Comparison of ENCODE assay signal across 1 cellular context in the genomic region with DNA sequence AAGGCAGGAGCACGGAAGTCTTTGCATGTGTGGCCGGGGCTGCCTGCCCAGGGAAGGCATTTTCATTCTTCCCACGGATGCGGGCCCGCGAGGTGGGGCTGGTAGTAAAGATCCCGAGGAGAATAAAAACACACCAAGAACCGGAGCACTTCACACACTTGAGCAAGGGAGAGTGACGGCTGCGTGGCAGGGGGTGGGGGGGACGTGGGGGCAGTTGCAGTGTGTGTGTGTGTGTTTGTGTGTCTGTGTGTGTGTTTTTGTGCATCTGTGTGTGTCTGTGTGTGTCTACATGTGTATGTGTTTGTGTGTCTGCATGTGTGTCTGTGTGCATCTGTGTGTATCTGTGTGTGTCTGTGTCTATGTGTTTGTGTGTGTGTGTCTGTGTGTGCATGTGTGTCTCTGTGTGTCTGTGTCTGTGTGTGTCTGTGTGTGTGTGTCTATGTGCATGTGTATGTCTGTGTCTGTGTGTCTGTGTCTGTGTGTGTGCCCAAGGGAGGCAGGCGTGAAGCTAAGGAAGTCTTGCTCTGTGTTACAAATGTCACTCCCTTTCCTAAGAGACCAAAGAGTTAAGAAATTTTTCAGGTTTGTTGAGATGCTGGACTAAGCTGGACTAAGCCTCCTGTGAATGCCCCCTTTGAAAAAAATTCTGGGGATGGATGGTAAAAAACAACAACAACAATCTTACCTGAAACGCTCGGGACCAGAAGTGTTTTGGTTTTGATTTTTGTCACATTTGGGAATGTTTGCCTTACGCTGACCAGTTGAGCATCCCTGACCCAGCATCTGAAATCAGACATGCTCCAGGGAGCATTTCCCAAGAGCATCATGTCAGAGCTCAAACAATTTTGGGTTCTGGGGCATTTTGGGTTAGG.
TF ChIP-seq lines count a peak whose summit lies in the region.

No MANE protein-coding gene starts in this region.

TF ChIP-seq in endothelial cell of umbilical vein, 7 proteins besides CTCF, POLR2A, EP300 and RAD21:
- no peak for TF ChIP-seq GATA2 (IDR thresholded peaks at IDR 0.05; ENCODE audit: insufficient read depth, insufficient read length, low read depth, low read length)
- no peak for TF ChIP-seq MAX (IDR thresholded peaks at IDR 0.05; ENCODE audit: insufficient read depth, insufficient read length)
- TF ChIP-seq POLR2AphosphoS5 (IDR thresholded peaks at IDR 0.05; ENCODE audit: insufficient read depth, low read depth, low read length): no peak
- TF ChIP-seq JUN (IDR thresholded peaks at IDR 0.05; ENCODE audit: borderline replicate concordance, insufficient read depth, insufficient read length, low read depth): no peak
- TF ChIP-seq FOS (IDR thresholded peaks at IDR 0.05; ENCODE audit: borderline replicate concordance, insufficient read depth, low read length): no peak
- TF ChIP-seq EZH2 (IDR thresholded peaks at IDR 0.05; ENCODE audit: borderline replicate concordance, low read depth, low read length, severe bottlenecking): no peak
- TF ChIP-seq MYC (IDR thresholded peaks at IDR 0.05; ENCODE audit: low read depth, low read length): no peak
